17 cellular contexts compared by ENCODE assay signal in genomic region chr3:152349397-152349796, GRCh38.
DNase-seq lines count a peak whose midpoint lies in the region; TF ChIP-seq lines count a peak whose summit lies in the region.
"Had no signal": no experiment of that assay in that cellular context is flagged by ENCODE, and none has a peak within 500 bp of the region (broad histone marks: within the 10 kb centered on the region; RNA-seq: fewer than 3 reads in every experiment).

No MANE protein-coding gene starts in this region.

- H3K27me3 ChIP-seq in fibroblast of lung (ENCODE audit: control insufficient read depth, insufficient read depth, low read length) = no peaks in the 10 kb centered on the region
- no peaks in the 10 kb centered on the region for H3K27me3 ChIP-seq in sigmoid colon

- H3K4me3 ChIP-seq in fibroblast of lung (replicated peaks in 1 of 4; ENCODE audit: control extremely low read depth in 1 of 4, insufficient read depth in 1 of 4, low read depth in 3 of 4, low read length in 4 of 4) = no peak overlapping the region
- H3K4me3 ChIP-seq in sigmoid colon = no peak overlapping the region
- H3K4me3 ChIP-seq: SK-N-MC had no signal

- TF ChIP-seq EP300 in sigmoid colon (IDR thresholded peaks at IDR 0.05) = no peak

- no peaks in the 10 kb centered on the region for H4K20me1 ChIP-seq in fibroblast of lung (ENCODE audit: control insufficient read depth, extremely low read depth, insufficient read depth, low read length)

- peak overlapping the region; percentile 37 for H3K4me2 ChIP-seq in fibroblast of lung (ENCODE audit: extremely low read depth, insufficient read depth, low read length)

- H3K79me2 ChIP-seq in fibroblast of lung (ENCODE audit: control insufficient read depth, insufficient read depth, low read length) = peaks cover 82% of the 10 kb centered on the region

- H3K27ac ChIP-seq in RWPE1 (no peak overlapping the region), fibroblast of lung (ENCODE audit: insufficient read depth, low read length) (no peak overlapping the region), sigmoid colon (peak overlapping the region; percentile 23 to 61 (median 49))

- no peak overlapping the region for H2AFZ ChIP-seq in fibroblast of lung (ENCODE audit: low read length)

- CTCF ChIA-PET in RWPE1 (lab: Yijun Ruan, JAX) = interaction anchor here (0.5 kb wide), 1 partner anchor 456 kb away, joined by 3 read pairs; no protein-coding TSS in a partner anchor

- intact Hi-C loops in sigmoid colon (cut with DNase I) = no loop called here

- TF ChIP-seq CTCF in RWPE1 (conservative IDR thresholded peaks at IDR 0.05; ENCODE audit: low read depth) (no peak), fibroblast of lung (conservative IDR thresholded peaks at IDR 0.05 in 1 of 2, IDR thresholded peaks at IDR 0.05 in 1 of 2; ENCODE audit: low read depth in 1 of 2, low read length in 2 of 2) (no peak), sigmoid colon (IDR thresholded peaks at IDR 0.05) (no peak)

- no peak for TF ChIP-seq POLR2A in sigmoid colon (IDR thresholded peaks at IDR 0.05)

- 77 to 93% methylated on average over 1 of the region's 1 CpG for WGBS in sigmoid colon, 2 donors

- H3K4me1 ChIP-seq in fibroblast of lung (ENCODE audit: control insufficient read depth, extremely low read depth, insufficient read depth, low read length) (peaks cover 15% of the 10 kb centered on the region), sigmoid colon (peaks cover 0 to 82% (median 64%) of the 10 kb centered on the region in 4 donors)

- H3K9ac ChIP-seq in fibroblast of lung (ENCODE audit: insufficient read depth, low read length) = no peak overlapping the region

- no peaks in the 10 kb centered on the region for H3K36me3 ChIP-seq in fibroblast of lung (ENCODE audit: control insufficient read depth, insufficient read depth, low read length)
- no peaks in the 10 kb centered on the region for H3K36me3 ChIP-seq in sigmoid colon

- DNase-seq in EH (ENCODE audit: low read depth) (peak; percentile 48), RWPE1 (ENCODE audit: low spot score) (peak; percentile 20), fibroblast of lung (ENCODE audit: low read depth in 2 of 2) (peak; percentile 41 to 46), sigmoid colon (no peak), T-helper 9 cell (no peak), NOMO-1 treated with dmso at 0.1 percent for 144 hours (lab: John Stamatoyannopoulos, UW; ENCODE audit: unreplicated experiment) (no peak)
- DNase-seq in activated CD4-positive, alpha-beta T cell treated with anti-CD3 and anti-CD28 coated beads, Interleukin-2, amount 50 U/mL, for 48 hours = no peak
- no peak for DNase-seq in stimulated activated CD4-positive, alpha-beta T cell treated with anti-CD3 and anti-CD28 coated beads, Interleukin-1b, Interleukin-23, amount 100 ng/mL, for 48 hours
- DNase-seq: activated CD8-positive, alpha-beta T cell treated with anti-CD3 and anti-CD28 coated beads for 36 hours; AML-193; caudate nucleus; effector memory CD8-positive, alpha-beta T cell; glutamatergic neuron; NCI-H2029 treated with DMSO at 0.1 percent for 48 hours; NCI-H524 treated with DMSO at 0.1 percent for 48 hours; OCI-M1 had no signal

- POLR2A ChIA-PET in RWPE1 (lab: Yijun Ruan, JAX; ENCODE audit: low non-redundant PET) = no interaction called here

- H3K9me3 ChIP-seq in fibroblast of lung (ENCODE audit: control insufficient read depth, insufficient read depth, low read depth, low read length) (no peaks in the 10 kb centered on the region), sigmoid colon (no peaks in the 10 kb centered on the region)

Comparison
In these comparisons a context has a peak if more than half of its experiments do, and no peak if none do; other contexts are left out.
1. DNase-seq: peak in EH (single experiment), RWPE1 (single experiment) and fibroblast of lung (2 of 2); none in sigmoid colon (single experiment), T-helper 9 cell (single experiment), activated CD4-positive, alpha-beta T cell treated with anti-CD3 and anti-CD28 coated beads, Interleukin-2, amount 50 U/mL, for 48 hours (0 of 2), stimulated activated CD4-positive, alpha-beta T cell treated with anti-CD3 and anti-CD28 coated beads, Interleukin-1b, Interleukin-23, amount 100 ng/mL, for 48 hours (single experiment) and NOMO-1 treated with dmso at 0.1 percent for 144 hours (single experiment).
2. H3K27ac ChIP-seq: peak in sigmoid colon (4 of 4); none in RWPE1 (single experiment) and fibroblast of lung (single experiment).